Comparison of ENCODE assay signal across 27 cellular contexts in genomic region chr17:19787733-19788357, GRCh38. TPM values are rescaled to one million over a fixed set of nuclear protein-coding genes. Genes with fewer than 3 reads are reported as not detected.
DNase-seq lines count a peak whose midpoint lies in the region; ATAC-seq, FAIRE-seq and TF ChIP-seq lines count a peak whose summit lies in the region.
"Had no signal": no experiment of that assay in that cellular context is flagged by ENCODE, and none has a peak within 500 bp of the region (broad histone marks: within the 10 kb centered on the region; RNA-seq: fewer than 3 reads in every experiment).

No MANE protein-coding gene starts in this region.

- TF ChIP-seq POLR2A in erythroblast (IDR thresholded peaks at IDR 0.05; ENCODE audit: low read length): no peak

- ATAC-seq in HG03045 (IDR thresholded peaks at IDR 0.05; ENCODE audit: unreplicated experiment): no peak
- no peak for ATAC-seq in GM21423 (IDR thresholded peaks at IDR 0.05; ENCODE audit: unreplicated experiment)
- ATAC-seq: activated CD8-positive, alpha-beta T cell treated with anti-CD3 and anti-CD28 coated beads, Interleukin-2, amount 10 ng/mL, durations not matched to agents 7 days and 5 days; gastrocnemius medialis; K562; pancreas had no signal

- DNase-seq in stimulated activated CD4-positive, alpha-beta T cell treated with anti-CD3 and anti-CD28 coated beads, Interleukin-1b, Interleukin-23, amount 100 ng/mL, for 48 hours: peak; percentile 27
- no peak for DNase-seq in stimulated activated CD4-positive, alpha-beta T cell treated with anti-CD3 and anti-CD28 coated beads, Interleukin-4, amount 100 ng/mL, for 24 hours
- peak; percentile 51 for DNase-seq in cerebellar cortex (ENCODE audit: low spot score)
- DNase-seq in head of caudate nucleus: peak in 25 of 42 donors; percentile 16 to 64 (median 36)
- DNase-seq in frontal cortex (ENCODE audit: low spot score in 2 of 2): no peak
- DNase-seq in erythroblast (lab: John Stamatoyannopoulos, UW): no peak
- DNase-seq: activated CD8-positive, alpha-beta T cell treated with anti-CD3 and anti-CD28 coated beads, Interleukin-2, amount 10 ng/mL, durations not matched to agents 7 days and 5 days; activated naive CD4-positive, alpha-beta T cell treated with anti-CD3 and anti-CD28 coated beads, Interleukin-2, amount 50 U/mL, for 16 hours; activated T-cell treated with anti-CD3 and anti-CD28 coated beads, Interleukin-2, amount 50 U/mL, for 1 hour; CD4-positive, alpha-beta T cell; DMS53; gastrocnemius medialis; kidney; mesenchymal stem cell; NCI-H1092; NCI-H2081 treated with DMSO at 0.1 percent for 48 hours; NCI-H510A; pancreas; sigmoid colon; SK-N-SH; stimulated activated naive CD4-positive, alpha-beta T cell had no signal

- no peak for FAIRE-seq in frontal cortex (lab: Jason Lieb, UNC)
- FAIRE-seq: H1, K562, kidney, pancreas had no signal

- intact Hi-C loops in head of caudate nucleus (cut with DNase I): no loop called here

RNA-seq across cellular contexts. Expression of gene ALDH3A1, which starts 39.7 kb away (rescaled TPM):
- total RNA-seq in frontal cortex: 0.41 TPM
- total RNA-seq: activated CD8-positive, alpha-beta T cell treated with anti-CD3 and anti-CD28 coated beads, Interleukin-2, amount 10 ng/mL, durations not matched to agents 7 days and 5 days; CD4-positive, alpha-beta T cell; chondrocyte; K562; T-helper 2 cell treated with Interferon-gamma antibody and Interleukin-4, amounts not matched to agents 100 ng/mL and 5 ng/mL, for 36 hours had no signal

Comparison
In these comparisons a context has a peak if more than half of its experiments do, and no peak if none do; other contexts are left out.
1. DNase-seq: peak in stimulated activated CD4-positive, alpha-beta T cell treated with anti-CD3 and anti-CD28 coated beads, Interleukin-1b, Interleukin-23, amount 100 ng/mL, for 48 hours (single experiment), cerebellar cortex (single experiment) and head of caudate nucleus (25 of 42); none in stimulated activated CD4-positive, alpha-beta T cell treated with anti-CD3 and anti-CD28 coated beads, Interleukin-4, amount 100 ng/mL, for 24 hours (single experiment), frontal cortex (0 of 2) and erythroblast (0 of 2).